In the genomic region with DNA sequence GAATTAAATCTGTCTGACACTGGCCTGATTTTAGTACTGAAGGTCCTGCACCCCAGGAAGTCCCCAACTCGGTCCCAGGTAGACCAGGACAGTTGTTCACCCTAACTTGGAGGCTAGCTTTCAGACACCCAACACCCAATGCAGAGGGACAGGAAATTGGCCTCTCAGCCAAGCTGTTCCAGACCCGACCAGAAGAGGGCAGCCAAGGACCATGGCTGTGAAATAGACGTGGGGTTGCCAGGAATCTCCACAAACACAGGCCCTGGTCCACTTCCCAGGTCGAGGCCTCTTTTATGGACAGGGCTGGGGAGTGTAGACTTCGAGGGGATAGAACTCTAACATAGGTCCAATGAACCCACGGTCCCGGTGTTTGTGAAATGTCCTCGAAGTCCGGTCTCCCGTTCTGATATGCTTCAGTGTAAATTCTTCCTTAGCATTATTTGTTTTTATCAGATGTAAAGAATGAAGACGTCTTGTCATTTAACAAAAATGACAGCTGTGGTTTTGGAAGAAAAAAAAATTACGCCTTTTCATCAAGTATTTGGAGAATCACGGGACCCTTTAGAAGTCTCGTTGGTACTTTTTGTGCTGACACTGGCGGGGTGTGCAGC, we compare ENCODE assay signal across 8 cellular contexts.
DNase-seq lines count a peak whose midpoint lies in the region; ATAC-seq, FAIRE-seq and TF ChIP-seq lines count a peak whose summit lies in the region.

No MANE protein-coding gene starts in this region.

- no peaks in the 10 kb centered on the region for H3K36me3 Mint-ChIP-seq in naive thymus-derived CD4-positive, alpha-beta T cell
- H3K36me3 Mint-ChIP-seq in type B pancreatic cell, result no peaks in the 10 kb centered on the region

- intact Hi-C loops in esophagus muscularis mucosa (cut with DNase I), result loop anchor here (10.0 kb wide), 1 partner anchor 535 kb away; no protein-coding TSS in a partner anchor
- intact Hi-C loops in naive thymus-derived CD4-positive, alpha-beta T cell (cut with micrococcal nuclease), result loop anchor here in 1 of 2 donors (1.0 kb wide), 1 partner anchor 63 kb away; no protein-coding TSS in a partner anchor

- TF ChIP-seq CTCF in WI38 (IDR thresholded peaks at IDR 0.05; ENCODE audit: low read depth, low read length), result peak; percentile 40
- peak; percentile 73 to 94 (median 85) for TF ChIP-seq CTCF in esophagus muscularis mucosa (IDR thresholded peaks at IDR 0.05)
- peak; percentile 94 for TF ChIP-seq CTCF in type B pancreatic cell (conservative IDR thresholded peaks at IDR 0.05)

- DNase-seq in AG08395 (ENCODE audit: low spot score), result peak; percentile 83
- peak; percentile 49 for DNase-seq in GM12892 (ENCODE audit: insufficient read length)
- peak; percentile 70 to 71 for DNase-seq in NCI-H2081 (lab: John Stamatoyannopoulos, UW)
- DNase-seq in esophagus muscularis mucosa (ENCODE audit: extremely low spot score), result peak; percentile 94
- peak in 2 of 9 donors; percentile 14 to 55 for DNase-seq in naive thymus-derived CD4-positive, alpha-beta T cell
- peak; percentile 84 for DNase-seq in type B pancreatic cell (ENCODE audit: extremely low spot score, unreplicated experiment)

- no peak overlapping the region for H3K27ac Mint-ChIP-seq in naive thymus-derived CD4-positive, alpha-beta T cell
- peak overlapping the region; percentile 26 for H3K27ac Mint-ChIP-seq in type B pancreatic cell

- no peaks in the 10 kb centered on the region for H3K4me1 Mint-ChIP-seq in naive thymus-derived CD4-positive, alpha-beta T cell
- peaks cover 9% of the 10 kb centered on the region for H3K4me1 Mint-ChIP-seq in type B pancreatic cell (ENCODE audit: unreplicated experiment)

- no peak overlapping the region for H3K27ac ChIP-seq in esophagus muscularis mucosa (replicated peaks in 1 of 4)
- no peak overlapping the region for H3K27ac ChIP-seq in naive thymus-derived CD4-positive, alpha-beta T cell (ENCODE audit: low read depth, low read length)

- 47% methylated on average over 15 of the region's 15 CpGs for WGBS in esophagus muscularis mucosa

- peaks cover 0 to 3% (median 0%) of the 10 kb centered on the region in 5 donors for H3K27me3 Mint-ChIP-seq in naive thymus-derived CD4-positive, alpha-beta T cell
- peaks cover 15% of the 10 kb centered on the region for H3K27me3 Mint-ChIP-seq in type B pancreatic cell

- peaks cover 0 to 2% (median 0%) of the 10 kb centered on the region in 11 donors for H3K9me3 Mint-ChIP-seq in naive thymus-derived CD4-positive, alpha-beta T cell
- no peaks in the 10 kb centered on the region for H3K9me3 Mint-ChIP-seq in type B pancreatic cell

- TF ChIP-seq POLR2A in GM12892 (IDR thresholded peaks at IDR 0.05; ENCODE audit: low read depth, low read length) (no peak), esophagus muscularis mucosa (IDR thresholded peaks at IDR 0.05; ENCODE audit: low read depth) (no peak)

- no peak overlapping the region for H3K4me3 Mint-ChIP-seq in naive thymus-derived CD4-positive, alpha-beta T cell
- no peak overlapping the region for H3K4me3 Mint-ChIP-seq in type B pancreatic cell

- peaks cover 0 to 11% (median 0%) of the 10 kb centered on the region in 4 donors for H3K27me3 ChIP-seq in esophagus muscularis mucosa
- no peaks in the 10 kb centered on the region for H3K27me3 ChIP-seq in naive thymus-derived CD4-positive, alpha-beta T cell (ENCODE audit: control insufficient read depth in 2 of 2, insufficient read depth in 2 of 2, low read length in 2 of 2)

- peak; percentile 90 for ATAC-seq in HG02852 (IDR thresholded peaks at IDR 0.05; ENCODE audit: unreplicated experiment)
- peak; percentile 40 for ATAC-seq in naive thymus-derived CD4-positive, alpha-beta T cell

- CTCF ChIA-PET in naive thymus-derived CD4-positive, alpha-beta T cell (lab: Charles Lee), result no interaction called here

- no peaks in the 10 kb centered on the region for H3K36me3 ChIP-seq in esophagus muscularis mucosa
- no peaks in the 10 kb centered on the region for H3K36me3 ChIP-seq in naive thymus-derived CD4-positive, alpha-beta T cell (ENCODE audit: control insufficient read depth in 2 of 3, insufficient read depth in 3 of 3, low read length in 3 of 3)

- peak; percentile 93 for FAIRE-seq in GM12892 (lab: Jason Lieb, UNC)

- H3K4me3 ChIP-seq in WI38 (ENCODE audit: low read depth, low read length) (no peak overlapping the region), esophagus muscularis mucosa (no peak overlapping the region)
- no peak overlapping the region for H3K4me3 ChIP-seq in naive thymus-derived CD4-positive, alpha-beta T cell (ENCODE audit: low read length)

- peaks cover 0 to 14% (median 9%) of the 10 kb centered on the region in 4 donors for H3K4me1 ChIP-seq in esophagus muscularis mucosa
- no peaks in the 10 kb centered on the region for H3K4me1 ChIP-seq in naive thymus-derived CD4-positive, alpha-beta T cell (ENCODE audit: control insufficient read depth in 2 of 2, insufficient read depth in 2 of 2, low read length in 2 of 2)

- POLR2A ChIA-PET in naive thymus-derived CD4-positive, alpha-beta T cell (lab: Charles Lee), result no interaction called here

- H3K9me3 ChIP-seq in esophagus muscularis mucosa, result no peaks in the 10 kb centered on the region
- no peaks in the 10 kb centered on the region for H3K9me3 ChIP-seq in naive thymus-derived CD4-positive, alpha-beta T cell (ENCODE audit: control insufficient read depth in 2 of 3, low read length in 3 of 3)

- no peak for TF ChIP-seq EP300 in esophagus muscularis mucosa (IDR thresholded peaks at IDR 0.05)

Comparison
In these comparisons a context has a peak if more than half of its experiments do, and no peak if none do; other contexts are left out.
1. CTCF ChIP-seq: peak in every context shown above with its lines; median percentile 94 in type B pancreatic cell; 85 in esophagus muscularis mucosa; 40 in WI38.